In genomic region chr3:111726788-111727305, GRCh38 we compare ENCODE assay signal across 22 cellular contexts.
"Had no signal": no experiment of that assay in that cellular context is flagged by ENCODE, and none has a peak within 500 bp of the region (broad histone marks: within the 10 kb centered on the region; RNA-seq: fewer than 3 reads in every experiment).

No MANE protein-coding gene starts in this region.

- ATAC-seq: effector memory CD8-positive, alpha-beta T cell; left lung; mucosa of descending colon; natural killer cell treated with Interleukin-12 subunit alpha and Interleukin-12 subunit beta and Interleukin-15 and Interleukin-18, amount 100 ng/mL, for 72 hours; stimulated activated naive B cell treated with anti-CD40 and anti-IgM and Interleukin-4, amounts not matched to agents 10 μg/mL and 1 μg/mL and 100 μg/mL, for 72 hours had no signal

- H3K27ac Mint-ChIP-seq: effector memory CD8-positive, alpha-beta T cell; mesothelial cell of epicardium; naive B cell; natural killer cell treated with Interleukin-12 subunit alpha and Interleukin-12 subunit beta and Interleukin-15 and Interleukin-18, amount 100 ng/mL, for 72 hours; neural progenitor cell; progenitor cell of endocrine pancreas; stimulated activated naive B cell treated with anti-CD40 and anti-IgM and Interleukin-4, amounts not matched to agents 10 μg/mL and 1 μg/mL and 100 μg/mL, for 72 hours; stimulated activated naive CD8-positive, alpha-beta T cell treated with anti-CD3 and anti-CD28 coated beads, Interleukin-15, Interleukin-2, amounts not matched to agents 100 ng/mL and 50 ng/mL, for 24 hours had no signal

- H3K27ac ChIP-seq: left lung, neural progenitor cell, parathyroid adenoma, right lobe of liver, thoracic aorta, tibial nerve, upper lobe of left lung had no signal

- H3K9me3 ChIP-seq: left lung, mucosa of descending colon, right lobe of liver, thoracic aorta, tibial nerve, upper lobe of left lung had no signal

- DNase-seq: cortex of kidney; effector memory CD8-positive, alpha-beta T cell; erythroblast; kidney; left lung; mesenchymal stem cell; mucosa of descending colon; naive B cell; right lobe of liver; small intestine; stimulated activated CD4-positive, alpha-beta T cell treated with anti-CD3 and anti-CD28 coated beads, Interleukin-15, amount 100 ng/mL, for 24 hours; stimulated activated CD4-positive, alpha-beta T cell treated with anti-CD3 and anti-CD28 coated beads, Interleukin-2, amount 100 ng/mL, for 48 hours; stimulated activated naive B cell treated with anti-CD40 and anti-IgM and Interleukin-4, amounts not matched to agents 10 μg/mL and 1 μg/mL and 100 μg/mL, for 72 hours; upper lobe of left lung had no signal

- H3K27me3 Mint-ChIP-seq: effector memory CD8-positive, alpha-beta T cell; naive B cell; natural killer cell treated with Interleukin-12 subunit alpha and Interleukin-12 subunit beta and Interleukin-15 and Interleukin-18, amount 100 ng/mL, for 72 hours; progenitor cell of endocrine pancreas; stimulated activated naive B cell treated with anti-CD40 and anti-IgM and Interleukin-4, amounts not matched to agents 10 μg/mL and 1 μg/mL and 100 μg/mL, for 72 hours; stimulated activated naive CD8-positive, alpha-beta T cell treated with anti-CD3 and anti-CD28 coated beads, Interleukin-15, Interleukin-2, amounts not matched to agents 100 ng/mL and 50 ng/mL, for 24 hours had no signal

- H3K4me3 Mint-ChIP-seq: effector memory CD8-positive, alpha-beta T cell; mesothelial cell of epicardium; naive B cell; natural killer cell treated with Interleukin-12 subunit alpha and Interleukin-12 subunit beta and Interleukin-15 and Interleukin-18, amount 100 ng/mL, for 72 hours; neural progenitor cell; stimulated activated naive B cell treated with anti-CD40 and anti-IgM and Interleukin-4, amounts not matched to agents 10 μg/mL and 1 μg/mL and 100 μg/mL, for 72 hours; stimulated activated naive CD8-positive, alpha-beta T cell treated with anti-CD3 and anti-CD28 coated beads, Interleukin-15, Interleukin-2, amounts not matched to agents 100 ng/mL and 50 ng/mL, for 24 hours had no signal

- H3K4me1 Mint-ChIP-seq: naive B cell, neural progenitor cell had no signal

- H3K36me3 Mint-ChIP-seq: naive B cell; natural killer cell treated with Interleukin-12 subunit alpha and Interleukin-12 subunit beta and Interleukin-15 and Interleukin-18, amount 100 ng/mL, for 72 hours had no signal

- H3K4me1 ChIP-seq: left lung, neural progenitor cell, right lobe of liver had no signal

- H3K36me3 ChIP-seq: left lung, neural progenitor cell, right lobe of liver, thoracic aorta, tibial nerve, upper lobe of left lung had no signal

- H3K27me3 ChIP-seq: left lung, neural progenitor cell, right lobe of liver, tibial nerve, upper lobe of left lung had no signal

- H3K9me3 Mint-ChIP-seq: effector memory CD8-positive, alpha-beta T cell; natural killer cell treated with Interleukin-12 subunit alpha and Interleukin-12 subunit beta and Interleukin-15 and Interleukin-18, amount 100 ng/mL, for 72 hours; stimulated activated naive CD8-positive, alpha-beta T cell treated with anti-CD3 and anti-CD28 coated beads, Interleukin-15, Interleukin-2, amounts not matched to agents 100 ng/mL and 50 ng/mL, for 24 hours had no signal

- H3K4me3 ChIP-seq: left lung, mucosa of descending colon, neural progenitor cell, right lobe of liver, thoracic aorta, tibial nerve, upper lobe of left lung had no signal
